In genomic region chr5:112706446-112707016, GRCh38 we compare ENCODE assay signal across 8 cellular contexts. TPM values are rescaled to one million over a fixed set of nuclear protein-coding genes. Genes with fewer than 3 reads are reported as not detected.
A peak's percentile ranks its signal among the peaks of the same experiment; 100 is the strongest.
DNase-seq lines count a peak whose midpoint lies in the region; ATAC-seq and TF ChIP-seq lines count a peak whose summit lies in the region.

No MANE protein-coding gene starts in this region.

- peak overlapping the region in 4 of 7 donors; percentile 87 to 94 (median 90) for H3K27ac Mint-ChIP-seq in CD14-positive monocyte

- H2AFZ ChIP-seq in MM.1S (ENCODE audit: low read length) (peak overlapping the region; percentile 91), neuron (ENCODE audit: low read depth, low read length) (peak overlapping the region; percentile 88)

- H3K9me3 ChIP-seq in MM.1S (replicated peaks; ENCODE audit: insufficient read depth, low read length) (no peaks in the 10 kb centered on the region), neuron (ENCODE audit: low read length) (no peaks in the 10 kb centered on the region)

- H3K9ac ChIP-seq in MM.1S (ENCODE audit: low read length) = no peak overlapping the region

- H3K27me3 ChIP-seq in MM.1S (replicated peaks; ENCODE audit: insufficient read depth, low read length) (no peaks in the 10 kb centered on the region), neuron (ENCODE audit: insufficient read depth, low read length) (no peaks in the 10 kb centered on the region)

- TF ChIP-seq CTCF in CD14-positive monocyte (IDR thresholded peaks at IDR 0.05) (no peak), MM.1S (IDR thresholded peaks at IDR 0.05; ENCODE audit: low read length) (no peak), coronary artery (IDR thresholded peaks at IDR 0.05) (no peak)

- peaks cover 0 to 2% (median 2%) of the 10 kb centered on the region in 3 donors for H3K27me3 Mint-ChIP-seq in CD14-positive monocyte (ENCODE audit: low read depth in 3 of 3)

- ATAC-seq in GM19035 (IDR thresholded peaks at IDR 0.05; ENCODE audit: unreplicated experiment) = no peak
- no peak for ATAC-seq in HG03460 (IDR thresholded peaks at IDR 0.05; ENCODE audit: unreplicated experiment)
- no peak for ATAC-seq in GM19395 (IDR thresholded peaks at IDR 0.05; ENCODE audit: unreplicated experiment)

- DNase-seq in CD14-positive monocyte (ENCODE audit: low spot score) = no peak
- no peak for DNase-seq in MM.1S
- no peak for DNase-seq in coronary artery (ENCODE audit: low spot score)
- DNase-seq in NK-92 (lab: John Stamatoyannopoulos, UW; ENCODE audit: unreplicated experiment) = no peak

- H3K4me3 ChIP-seq in MM.1S (ENCODE audit: low read length) = peak overlapping the region; percentile 94; the same call in 1 of the 2 replicates
- peak overlapping the region; percentile 96 for H3K4me3 ChIP-seq in coronary artery
- H3K4me3 ChIP-seq in neuron (ENCODE audit: low read length) = no peak overlapping the region

- peaks cover 0 to 2% of the 10 kb centered on the region in 2 donors for H3K36me3 Mint-ChIP-seq in CD14-positive monocyte

- no peaks in the 10 kb centered on the region for H3K9me3 Mint-ChIP-seq in CD14-positive monocyte

- H3K4me1 ChIP-seq in MM.1S (ENCODE audit: low read length) = peaks cover 17% of the 10 kb centered on the region
- peaks cover 4% of the 10 kb centered on the region for H3K4me1 ChIP-seq in neuron (ENCODE audit: insufficient read depth, low read length)

- no peaks in the 10 kb centered on the region for H4K20me1 ChIP-seq in MM.1S (ENCODE audit: insufficient read depth, low read length)

- peak overlapping the region; percentile 97 to 99 for H3K4me3 Mint-ChIP-seq in CD14-positive monocyte

- H3K4me1 Mint-ChIP-seq in CD14-positive monocyte = peaks cover 47% of the 10 kb centered on the region

- no peaks in the 10 kb centered on the region for H3K9me2 ChIP-seq in MM.1S (replicated peaks; ENCODE audit: insufficient read depth, low read length)

- no peaks in the 10 kb centered on the region for H3F3A ChIP-seq in MM.1S (ENCODE audit: insufficient read depth, low read length)

- H3K27ac ChIP-seq in MM.1S (ENCODE audit: low read length) = no peak overlapping the region
- H3K27ac ChIP-seq in coronary artery = peak overlapping the region in 1 of 2 donors; percentile 93

- H3K4me2 ChIP-seq in MM.1S (ENCODE audit: low read depth, low read length) = peak overlapping the region; percentile 61

- H3K79me2 ChIP-seq in MM.1S (ENCODE audit: low read length) = peaks cover 39% of the 10 kb centered on the region

- H3K36me3 ChIP-seq in MM.1S (replicated peaks; ENCODE audit: insufficient read depth, low read length) (no peaks in the 10 kb centered on the region), neuron (ENCODE audit: insufficient read depth, low read length) (no peaks in the 10 kb centered on the region)

- intact Hi-C loops in CD14-positive monocyte (cut with micrococcal nuclease) = no loop called here

RNA-seq across cellular contexts. Expression of gene APC, which starts 31.2 kb away (rescaled TPM):
- 10 to 100 TPM in 1 of 2 donors, 1 to 10 TPM in 1; 6.5 to 13.6 TPM for polyA plus RNA-seq in CD14-positive monocyte
